38 cellular contexts compared by ENCODE assay signal in the genomic region with DNA sequence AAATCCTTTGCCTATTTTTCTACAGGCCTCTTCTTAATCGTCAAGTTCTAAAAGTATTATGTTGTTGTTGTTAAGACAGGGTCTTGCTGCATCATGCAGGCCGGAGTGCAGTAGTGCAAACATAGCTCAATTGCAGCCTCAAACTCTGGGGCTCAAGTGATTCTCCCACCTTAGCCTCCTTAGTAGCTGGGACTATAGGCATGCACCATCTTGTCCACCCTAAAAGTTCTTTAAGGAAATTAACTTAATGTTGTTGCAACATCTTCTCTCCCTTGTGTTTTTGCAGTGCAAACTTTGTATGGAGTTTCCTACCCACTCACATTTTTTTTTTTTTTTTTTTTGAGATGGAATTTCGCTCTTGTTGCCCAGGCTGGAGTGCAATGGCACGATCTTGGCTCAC. TPM values are rescaled to one million over a fixed set of nuclear protein-coding genes. Genes with fewer than 3 reads are reported as not detected.
"Had no signal": no experiment of that assay in that cellular context is flagged by ENCODE, and none has a peak within 500 bp of the region (broad histone marks: within the 10 kb centered on the region; RNA-seq: fewer than 3 reads in every experiment).

No MANE protein-coding gene starts in this region.

- H3K4me3 Mint-ChIP-seq: activated CD4-positive, alpha-beta memory T cell treated with anti-CD3 and anti-CD28 coated beads for 36 hours; activated CD4-positive, alpha-beta T cell treated with anti-CD3 and anti-CD28 coated beads for 36 hours; activated CD4-positive, alpha-beta T cell treated with anti-CD3 and anti-CD28 coated beads, Interleukin-2, amount 10 ng/mL, durations not matched to agents 24 days and 14 days; activated CD8-positive, alpha-beta memory T cell treated with anti-CD3 and anti-CD28 coated beads, Interleukin-2, amount 10 ng/mL, durations not matched to agents 7 days and 5 days; activated CD8-positive, alpha-beta T cell treated with anti-CD3 and anti-CD28 coated beads, Interleukin-2, amount 10 ng/mL, durations not matched to agents 7 days and 5 days; activated naive CD4-positive, alpha-beta T cell treated with anti-CD3 and anti-CD28 coated beads, Interleukin-2, amount 10 ng/mL, durations not matched to agents 7 days and 5 days; activated T-helper 1 cell treated with anti-CD3 and anti-CD28 coated beads, Interleukin-12 subunit alpha, Interleukin-12 subunit beta, Interleukin-2, Interleukin-4 antibody, amounts not matched to agents 30 ng/mL and 10 ng/mL and 1 ng/mL, durations not matched to agents 14 hours and 24 hours and 36 hours; brain; central memory CD8-positive, alpha-beta T cell; dendritic cell treated with granulocyte-macrophage colony-stimulating factor and Interleukin-4, amounts not matched to agents 40 ng/mL and 50 ng/mL, for 4 days; T-cell; T-helper 1 cell treated with Interleukin-12 subunit alpha and Interleukin-12 subunit beta and Interleukin-4 antibody, amounts not matched to agents 30 μg/mL and 1 μg/mL, for 36 hours had no signal

- H3K27me3 ChIP-seq: adrenal gland, breast epithelium, dorsolateral prefrontal cortex, esophagus muscularis mucosa, gastroesophageal sphincter, heart right ventricle, hepatocyte had no signal

- H3K27me3 Mint-ChIP-seq: activated CD4-positive, alpha-beta memory T cell treated with anti-CD3 and anti-CD28 coated beads for 36 hours; activated CD4-positive, alpha-beta T cell treated with anti-CD3 and anti-CD28 coated beads for 36 hours; activated CD4-positive, alpha-beta T cell treated with anti-CD3 and anti-CD28 coated beads, Interleukin-2, amount 10 ng/mL, durations not matched to agents 24 days and 14 days; activated CD8-positive, alpha-beta memory T cell treated with anti-CD3 and anti-CD28 coated beads, Interleukin-2, amount 10 ng/mL, durations not matched to agents 7 days and 5 days; activated naive CD4-positive, alpha-beta T cell treated with anti-CD3 and anti-CD28 coated beads, Interleukin-2, amount 10 ng/mL, durations not matched to agents 7 days and 5 days; brain; central memory CD8-positive, alpha-beta T cell; dendritic cell treated with granulocyte-macrophage colony-stimulating factor and Interleukin-4, amounts not matched to agents 40 ng/mL and 50 ng/mL, for 4 days; T-cell had no signal

- H3K27ac ChIP-seq: adrenal gland, breast epithelium, coronary artery, esophagus muscularis mucosa, gastroesophageal sphincter, heart right ventricle, hepatocyte, WERI-Rb-1 had no signal

- H3K9me3 ChIP-seq: adrenal gland, breast epithelium, esophagus muscularis mucosa, gastroesophageal sphincter, heart right ventricle had no signal

- H3K4me1 Mint-ChIP-seq: activated CD4-positive, alpha-beta T cell treated with anti-CD3 and anti-CD28 coated beads for 36 hours; activated CD4-positive, alpha-beta T cell treated with anti-CD3 and anti-CD28 coated beads, Interleukin-2, amount 10 ng/mL, durations not matched to agents 24 days and 14 days; activated CD8-positive, alpha-beta memory T cell treated with anti-CD3 and anti-CD28 coated beads, Interleukin-2, amount 10 ng/mL, durations not matched to agents 7 days and 5 days; activated naive CD4-positive, alpha-beta T cell treated with anti-CD3 and anti-CD28 coated beads, Interleukin-2, amount 10 ng/mL, durations not matched to agents 7 days and 5 days; brain; central memory CD8-positive, alpha-beta T cell; T-cell had no signal

- H3K4me2 ChIP-seq: hepatocyte had no signal

- H3K4me1 ChIP-seq: breast epithelium, esophagus muscularis mucosa, gastroesophageal sphincter, heart right ventricle had no signal

- H3K4me3 ChIP-seq: adrenal gland, breast epithelium, coronary artery, dorsolateral prefrontal cortex, esophagus muscularis mucosa, gastroesophageal sphincter, heart right ventricle, hepatocyte had no signal

- DNase-seq: activated CD4-positive, alpha-beta memory T cell treated with anti-CD3 and anti-CD28 coated beads for 36 hours; activated CD4-positive, alpha-beta T cell treated with anti-CD3 and anti-CD28 coated beads for 36 hours; activated CD4-positive, alpha-beta T cell treated with anti-CD3 and anti-CD28 coated beads, Interleukin-2, amount 10 ng/mL, durations not matched to agents 24 days and 14 days; activated CD4-positive, CD25-positive, alpha-beta regulatory T cell; activated CD4-positive, CD25-positive, alpha-beta regulatory T cell treated with anti-CD3 and anti-CD28 coated beads, Interleukin-2, amount 50 U/mL, for 72 hours; activated CD8-positive, alpha-beta memory T cell treated with anti-CD3 and anti-CD28 coated beads, Interleukin-2, amount 10 ng/mL, durations not matched to agents 7 days and 5 days; activated CD8-positive, alpha-beta memory T cell treated with anti-CD3 and anti-CD28 coated beads, Interleukin-2, amount 50 U/mL, for 4 hours; activated CD8-positive, alpha-beta T cell treated with anti-CD3 and anti-CD28 coated beads, Interleukin-2, amount 10 ng/mL, durations not matched to agents 7 days and 5 days; activated effector memory CD4-positive, alpha-beta T cell treated with anti-CD3 and anti-CD28 coated beads, Interleukin-2, amount 50 U/mL, for 16 hours; activated naive CD4-positive, alpha-beta T cell treated with anti-CD3 and anti-CD28 coated beads, Interleukin-2, amount 10 ng/mL, durations not matched to agents 7 days and 5 days; activated T-cell treated with anti-CD3 and anti-CD28 coated beads, Interleukin-2, amount 50 U/mL, for 1 hour; activated T-cell treated with anti-CD3 and anti-CD28 coated beads, Interleukin-2, amount 50 U/mL, for 48 hours; adrenal gland; amygdala; effector memory CD4-positive, alpha-beta T cell; erythroblast; foreskin melanocyte; heart right ventricle; T-cell; T-helper 9 cell; WERI-Rb-1 had no signal

- H3K79me2 ChIP-seq: hepatocyte had no signal

- H2AFZ ChIP-seq: hepatocyte had no signal

- ATAC-seq: activated CD4-positive, alpha-beta T cell treated with anti-CD3 and anti-CD28 coated beads for 36 hours; activated CD8-positive, alpha-beta memory T cell treated with anti-CD3 and anti-CD28 coated beads, Interleukin-2, amount 10 ng/mL, durations not matched to agents 7 days and 5 days; activated CD8-positive, alpha-beta T cell treated with anti-CD3 and anti-CD28 coated beads, Interleukin-2, amount 10 ng/mL, durations not matched to agents 7 days and 5 days; activated naive CD4-positive, alpha-beta T cell treated with anti-CD3 and anti-CD28 coated beads, Interleukin-2, amount 50 U/mL, for 72 hours; gastroesophageal sphincter; heart right ventricle; T-cell had no signal

- H3K27ac Mint-ChIP-seq: activated CD4-positive, alpha-beta memory T cell treated with anti-CD3 and anti-CD28 coated beads for 36 hours; activated CD4-positive, alpha-beta T cell treated with anti-CD3 and anti-CD28 coated beads for 36 hours; activated CD4-positive, alpha-beta T cell treated with anti-CD3 and anti-CD28 coated beads, Interleukin-2, amount 10 ng/mL, durations not matched to agents 24 days and 14 days; activated CD8-positive, alpha-beta memory T cell treated with anti-CD3 and anti-CD28 coated beads, Interleukin-2, amount 10 ng/mL, durations not matched to agents 7 days and 5 days; activated CD8-positive, alpha-beta T cell treated with anti-CD3 and anti-CD28 coated beads, Interleukin-2, amount 10 ng/mL, durations not matched to agents 7 days and 5 days; activated naive CD4-positive, alpha-beta T cell treated with anti-CD3 and anti-CD28 coated beads, Interleukin-2, amount 10 ng/mL, durations not matched to agents 7 days and 5 days; activated T-helper 1 cell treated with anti-CD3 and anti-CD28 coated beads, Interleukin-12 subunit alpha, Interleukin-12 subunit beta, Interleukin-2, Interleukin-4 antibody, amounts not matched to agents 30 ng/mL and 10 ng/mL and 1 ng/mL, durations not matched to agents 14 hours and 24 hours and 36 hours; activated T-helper 2 cell treated with anti-CD3 and anti-CD28 coated beads, Interferon-gamma antibody, Interleukin-2, Interleukin-4, amounts not matched to agents 10 μg/mL and 5 μg/mL and 100 μg/mL, durations not matched to agents 14 hours and 24 hours and 36 hours; brain; dendritic cell treated with granulocyte-macrophage colony-stimulating factor and Interleukin-4, amounts not matched to agents 40 ng/mL and 50 ng/mL, for 4 days; T-helper 1 cell treated with Interleukin-12 subunit alpha and Interleukin-12 subunit beta and Interleukin-4 antibody, amounts not matched to agents 30 μg/mL and 1 μg/mL, for 36 hours had no signal

- H3K9me3 Mint-ChIP-seq: activated CD4-positive, alpha-beta memory T cell treated with anti-CD3 and anti-CD28 coated beads for 36 hours; activated CD4-positive, alpha-beta T cell treated with anti-CD3 and anti-CD28 coated beads, Interleukin-2, amount 10 ng/mL, durations not matched to agents 24 days and 14 days; activated naive CD4-positive, alpha-beta T cell treated with anti-CD3 and anti-CD28 coated beads, Interleukin-2, amount 10 ng/mL, durations not matched to agents 7 days and 5 days; activated naive CD4-positive, alpha-beta T cell treated with anti-CD3 and anti-CD28 coated beads, Interleukin-2, amount 50 U/mL, for 72 hours; activated T-helper 1 cell treated with anti-CD3 and anti-CD28 coated beads, Interleukin-12 subunit alpha, Interleukin-12 subunit beta, Interleukin-2, Interleukin-4 antibody, amounts not matched to agents 30 ng/mL and 10 ng/mL and 1 ng/mL, durations not matched to agents 14 hours and 24 hours and 36 hours; activated T-helper 2 cell treated with anti-CD3 and anti-CD28 coated beads, Interferon-gamma antibody, Interleukin-2, Interleukin-4, amounts not matched to agents 10 μg/mL and 5 μg/mL and 100 μg/mL, durations not matched to agents 14 hours and 24 hours and 36 hours; brain; central memory CD8-positive, alpha-beta T cell; dendritic cell treated with granulocyte-macrophage colony-stimulating factor and Interleukin-4, amounts not matched to agents 40 ng/mL and 50 ng/mL, for 4 days; T-cell; T-helper 1 cell treated with Interleukin-12 subunit alpha and Interleukin-12 subunit beta and Interleukin-4 antibody, amounts not matched to agents 30 μg/mL and 1 μg/mL, for 36 hours had no signal

RNA-seq across cellular contexts. Expression of gene VHLL, which starts 4.1 kb away (rescaled TPM):
- total RNA-seq: activated CD4-positive, alpha-beta memory T cell treated with anti-CD3 and anti-CD28 coated beads for 36 hours; activated CD8-positive, alpha-beta memory T cell treated with anti-CD3 and anti-CD28 coated beads for 36 hours; activated CD8-positive, alpha-beta memory T cell treated with anti-CD3 and anti-CD28 coated beads, Interleukin-2, amount 10 ng/mL, durations not matched to agents 7 days and 5 days; activated CD8-positive, alpha-beta T cell treated with anti-CD3 and anti-CD28 coated beads, Interleukin-2, amount 10 ng/mL, durations not matched to agents 7 days and 5 days; activated naive CD4-positive, alpha-beta T cell treated with anti-CD3 and anti-CD28 coated beads, Interleukin-2, amount 50 U/mL, for 72 hours; activated T-helper 1 cell treated with anti-CD3 and anti-CD28 coated beads, Interleukin-12 subunit alpha, Interleukin-12 subunit beta, Interleukin-2, Interleukin-4 antibody, amounts not matched to agents 30 ng/mL and 10 ng/mL and 1 ng/mL, durations not matched to agents 14 hours and 24 hours and 36 hours; activated T-helper 2 cell treated with anti-CD3 and anti-CD28 coated beads, Interferon-gamma antibody, Interleukin-2, Interleukin-4, amounts not matched to agents 10 μg/mL and 5 μg/mL and 100 μg/mL, durations not matched to agents 14 hours and 24 hours and 36 hours; aorta; cardiac septum; esophagus muscularis mucosa; gastroesophageal sphincter; glomerular endothelial cell; heart right ventricle; hepatocyte had no signal
- polyA plus RNA-seq: aorta, heart right ventricle, hepatocyte had no signal
